Comparison of ENCODE assay signal across 1 cellular context in the genomic region with DNA sequence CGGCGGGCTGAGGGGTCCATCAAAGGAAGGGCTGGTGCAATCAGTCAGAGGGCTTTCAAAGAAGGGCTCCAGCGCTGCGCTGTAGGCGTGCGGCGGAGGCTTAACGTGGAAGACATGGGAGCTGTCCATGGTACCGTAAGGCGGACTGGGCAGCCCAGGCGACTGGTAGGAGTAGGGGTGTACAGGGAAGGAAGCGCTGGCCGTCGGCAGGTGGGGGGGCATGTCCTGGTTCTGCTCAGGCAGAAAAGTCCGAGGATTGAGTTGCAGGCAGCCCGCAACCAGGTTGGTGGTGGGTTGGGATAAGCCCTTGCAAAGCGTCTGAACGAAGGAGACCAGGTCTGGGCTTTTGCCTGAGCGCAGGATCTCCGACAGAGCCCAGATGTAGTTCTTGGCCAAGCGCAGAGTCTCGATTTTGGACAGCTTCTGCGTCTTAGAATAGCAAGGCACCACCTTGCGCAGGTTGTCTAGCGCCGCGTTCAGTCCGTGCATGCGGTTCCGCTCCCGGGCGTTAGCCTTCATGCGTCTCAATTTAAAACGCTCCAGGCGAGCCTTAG.
TF ChIP-seq lines count a peak whose summit lies in the region.

No MANE protein-coding gene starts in this region.

TF ChIP-seq in HepG2, 621 proteins besides CTCF, POLR2A, EP300 and RAD21 (continued from another document and continues in another):
- TF ChIP-seq ZBTB1 (CRISPR knock-in tag; IDR thresholded peaks at IDR 0.05; ENCODE audit: borderline replicate concordance) (no peak; the same call in 1 of the 2 replicates), CREM (IDR thresholded peaks at IDR 0.05) (no peak), CREM (CRISPR knock-in tag; IDR thresholded peaks at IDR 0.05) (no peak), PAF1 (CRISPR knock-in tag; IDR thresholded peaks at IDR 0.05) (no peak), BORCS8-MEF2B (CRISPR knock-in tag; IDR thresholded peaks at IDR 0.05) (peak; percentile 99), ZNF225 (CRISPR knock-in tag; IDR thresholded peaks at IDR 0.05) (peak; percentile 95; the same call in 1 of the 2 replicates), ZNF17 (CRISPR knock-in tag; IDR thresholded peaks at IDR 0.05) (no peak), ZNF282 (IDR thresholded peaks at IDR 0.05; ENCODE audit: partially characterized antibody) (no peak), POLR2AphosphoS2 (IDR thresholded peaks at IDR 0.05; ENCODE audit: low read depth, low read length) (no peak), REL (CRISPR knock-in tag; conservative IDR thresholded peaks at IDR 0.05) (0 out of 2 replicates have a peak, but pooled peaks have one; percentile 47), EHMT2 (IDR thresholded peaks at IDR 0.05; ENCODE audit: borderline replicate concordance, low read depth, low read length) (peak; percentile 98; the same call in 1 of the 2 replicates), ATRX (CRISPR knock-in tag; IDR thresholded peaks at IDR 0.05; ENCODE audit: borderline replicate concordance) (no peak), CBX5 (CRISPR knock-in tag; IDR thresholded peaks at IDR 0.05; ENCODE audit: borderline replicate concordance) (no peak), ZNF567 (CRISPR knock-in tag; IDR thresholded peaks at IDR 0.05; ENCODE audit: borderline replicate concordance) (peak; percentile 70; the same call in 1 of the 2 replicates), ZNF792 (CRISPR knock-in tag; IDR thresholded peaks at IDR 0.05) (peak; percentile 89), SP140L (CRISPR knock-in tag; IDR thresholded peaks at IDR 0.05; ENCODE audit: borderline replicate concordance) (peak; percentile 84; the same call in 1 of the 2 replicates), ZNF746 (CRISPR knock-in tag; IDR thresholded peaks at IDR 0.05) (peak; percentile 26; the same call in 1 of the 2 replicates), JUND (CRISPR knock-in tag; IDR thresholded peaks at IDR 0.05) (no peak), AGO1 (IDR thresholded peaks at IDR 0.05; ENCODE audit: low read depth, low read length, poor library complexity, severe bottlenecking) (no peak)
- TF ChIP-seq, protein P1, sequence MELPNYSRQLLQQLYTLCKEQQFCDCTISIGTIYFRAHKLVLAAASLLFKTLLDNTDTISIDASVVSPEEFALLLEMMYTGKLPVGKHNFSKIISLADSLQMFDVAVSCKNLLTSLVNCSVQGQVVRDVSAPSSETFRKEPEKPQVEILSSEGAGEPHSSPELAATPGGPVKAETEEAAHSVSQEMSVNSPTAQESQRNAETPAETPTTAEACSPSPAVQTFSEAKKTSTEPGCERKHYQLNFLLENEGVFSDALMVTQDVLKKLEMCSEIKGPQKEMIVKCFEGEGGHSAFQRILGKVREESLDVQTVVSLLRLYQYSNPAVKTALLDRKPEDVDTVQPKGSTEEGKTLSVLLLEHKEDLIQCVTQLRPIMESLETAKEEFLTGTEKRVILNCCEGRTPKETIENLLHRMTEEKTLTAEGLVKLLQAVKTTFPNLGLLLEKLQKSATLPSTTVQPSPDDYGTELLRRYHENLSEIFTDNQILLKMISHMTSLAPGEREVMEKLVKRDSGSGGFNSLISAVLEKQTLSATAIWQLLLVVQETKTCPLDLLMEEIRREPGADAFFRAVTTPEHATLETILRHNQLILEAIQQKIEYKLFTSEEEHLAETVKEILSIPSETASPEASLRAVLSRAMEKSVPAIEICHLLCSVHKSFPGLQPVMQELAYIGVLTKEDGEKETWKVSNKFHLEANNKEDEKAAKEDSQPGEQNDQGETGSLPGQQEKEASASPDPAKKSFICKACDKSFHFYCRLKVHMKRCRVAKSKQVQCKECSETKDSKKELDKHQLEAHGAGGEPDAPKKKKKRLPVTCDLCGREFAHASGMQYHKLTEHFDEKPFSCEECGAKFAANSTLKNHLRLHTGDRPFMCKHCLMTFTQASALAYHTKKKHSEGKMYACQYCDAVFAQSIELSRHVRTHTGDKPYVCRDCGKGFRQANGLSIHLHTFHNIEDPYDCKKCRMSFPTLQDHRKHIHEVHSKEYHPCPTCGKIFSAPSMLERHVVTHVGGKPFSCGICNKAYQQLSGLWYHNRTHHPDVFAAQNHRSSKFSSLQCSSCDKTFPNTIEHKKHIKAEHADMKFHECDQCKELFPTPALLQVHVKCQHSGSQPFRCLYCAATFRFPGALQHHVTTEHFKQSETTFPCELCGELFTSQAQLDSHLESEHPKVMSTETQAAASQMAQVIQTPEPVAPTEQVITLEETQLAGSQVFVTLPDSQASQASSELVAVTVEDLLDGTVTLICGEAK (IDR thresholded peaks at IDR 0.05), result no peak
- TF ChIP-seq, protein P1 (CRISPR knock-in tag; IDR thresholded peaks at IDR 0.05), result peak; percentile 79
- TF ChIP-seq, protein P2, sequence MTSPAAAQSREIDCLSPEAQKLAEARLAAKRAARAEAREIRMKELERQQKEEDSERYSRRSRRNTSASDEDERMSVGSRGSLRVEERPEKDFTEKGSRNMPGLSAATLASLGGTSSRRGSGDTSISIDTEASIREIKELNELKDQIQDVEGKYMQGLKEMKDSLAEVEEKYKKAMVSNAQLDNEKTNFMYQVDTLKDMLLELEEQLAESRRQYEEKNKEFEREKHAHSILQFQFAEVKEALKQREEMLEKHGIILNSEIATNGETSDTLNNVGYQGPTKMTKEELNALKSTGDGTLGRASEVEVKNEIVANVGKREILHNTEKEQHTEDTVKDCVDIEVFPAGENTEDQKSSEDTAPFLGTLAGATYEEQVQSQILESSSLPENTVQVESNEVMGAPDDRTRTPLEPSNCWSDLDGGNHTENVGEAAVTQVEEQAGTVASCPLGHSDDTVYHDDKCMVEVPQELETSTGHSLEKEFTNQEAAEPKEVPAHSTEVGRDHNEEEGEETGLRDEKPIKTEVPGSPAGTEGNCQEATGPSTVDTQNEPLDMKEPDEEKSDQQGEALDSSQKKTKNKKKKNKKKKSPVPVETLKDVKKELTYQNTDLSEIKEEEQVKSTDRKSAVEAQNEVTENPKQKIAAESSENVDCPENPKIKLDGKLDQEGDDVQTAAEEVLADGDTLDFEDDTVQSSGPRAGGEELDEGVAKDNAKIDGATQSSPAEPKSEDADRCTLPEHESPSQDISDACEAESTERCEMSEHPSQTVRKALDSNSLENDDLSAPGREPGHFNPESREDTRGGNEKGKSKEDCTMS (CRISPR knock-in tag; conservative IDR thresholded peaks at IDR 0.05), result 0 out of 2 replicates have a peak, but pooled peaks have one; percentile 55
- TF ChIP-seq, protein P3, sequence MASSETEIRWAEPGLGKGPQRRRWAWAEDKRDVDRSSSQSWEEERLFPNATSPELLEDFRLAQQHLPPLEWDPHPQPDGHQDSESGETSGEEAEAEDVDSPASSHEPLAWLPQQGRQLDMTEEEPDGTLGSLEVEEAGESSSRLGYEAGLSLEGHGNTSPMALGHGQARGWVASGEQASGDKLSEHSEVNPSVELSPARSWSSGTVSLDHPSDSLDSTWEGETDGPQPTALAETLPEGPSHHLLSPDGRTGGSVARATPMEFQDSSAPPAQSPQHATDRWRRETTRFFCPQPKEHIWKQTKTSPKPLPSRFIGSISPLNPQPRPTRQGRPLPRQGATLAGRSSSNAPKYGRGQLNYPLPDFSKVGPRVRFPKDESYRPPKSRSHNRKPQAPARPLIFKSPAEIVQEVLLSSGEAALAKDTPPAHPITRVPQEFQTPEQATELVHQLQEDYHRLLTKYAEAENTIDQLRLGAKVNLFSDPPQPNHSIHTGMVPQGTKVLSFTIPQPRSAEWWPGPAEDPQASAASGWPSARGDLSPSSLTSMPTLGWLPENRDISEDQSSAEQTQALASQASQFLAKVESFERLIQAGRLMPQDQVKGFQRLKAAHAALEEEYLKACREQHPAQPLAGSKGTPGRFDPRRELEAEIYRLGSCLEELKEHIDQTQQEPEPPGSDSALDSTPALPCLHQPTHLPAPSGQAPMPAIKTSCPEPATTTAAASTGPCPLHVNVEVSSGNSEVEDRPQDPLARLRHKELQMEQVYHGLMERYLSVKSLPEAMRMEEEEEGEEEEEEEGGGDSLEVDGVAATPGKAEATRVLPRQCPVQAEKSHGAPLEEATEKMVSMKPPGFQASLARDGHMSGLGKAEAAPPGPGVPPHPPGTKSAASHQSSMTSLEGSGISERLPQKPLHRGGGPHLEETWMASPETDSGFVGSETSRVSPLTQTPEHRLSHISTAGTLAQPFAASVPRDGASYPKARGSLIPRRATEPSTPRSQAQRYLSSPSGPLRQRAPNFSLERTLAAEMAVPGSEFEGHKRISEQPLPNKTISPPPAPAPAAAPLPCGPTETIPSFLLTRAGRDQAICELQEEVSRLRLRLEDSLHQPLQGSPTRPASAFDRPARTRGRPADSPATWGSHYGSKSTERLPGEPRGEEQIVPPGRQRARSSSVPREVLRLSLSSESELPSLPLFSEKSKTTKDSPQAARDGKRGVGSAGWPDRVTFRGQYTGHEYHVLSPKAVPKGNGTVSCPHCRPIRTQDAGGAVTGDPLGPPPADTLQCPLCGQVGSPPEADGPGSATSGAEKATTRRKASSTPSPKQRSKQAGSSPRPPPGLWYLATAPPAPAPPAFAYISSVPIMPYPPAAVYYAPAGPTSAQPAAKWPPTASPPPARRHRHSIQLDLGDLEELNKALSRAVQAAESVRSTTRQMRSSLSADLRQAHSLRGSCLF (CRISPR knock-in tag; IDR thresholded peaks at IDR 0.05; ENCODE audit: borderline replicate concordance), result peak; percentile 92; the same call in 1 of the 2 replicates
- TF ChIP-seq, protein P4, sequence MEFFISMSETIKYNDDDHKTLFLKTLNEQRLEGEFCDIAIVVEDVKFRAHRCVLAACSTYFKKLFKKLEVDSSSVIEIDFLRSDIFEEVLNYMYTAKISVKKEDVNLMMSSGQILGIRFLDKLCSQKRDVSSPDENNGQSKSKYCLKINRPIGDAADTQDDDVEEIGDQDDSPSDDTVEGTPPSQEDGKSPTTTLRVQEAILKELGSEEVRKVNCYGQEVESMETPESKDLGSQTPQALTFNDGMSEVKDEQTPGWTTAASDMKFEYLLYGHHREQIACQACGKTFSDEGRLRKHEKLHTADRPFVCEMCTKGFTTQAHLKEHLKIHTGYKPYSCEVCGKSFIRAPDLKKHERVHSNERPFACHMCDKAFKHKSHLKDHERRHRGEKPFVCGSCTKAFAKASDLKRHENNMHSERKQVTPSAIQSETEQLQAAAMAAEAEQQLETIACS (CRISPR knock-in tag; IDR thresholded peaks at IDR 0.05), result no peak
- TF ChIP-seq, protein P5, sequence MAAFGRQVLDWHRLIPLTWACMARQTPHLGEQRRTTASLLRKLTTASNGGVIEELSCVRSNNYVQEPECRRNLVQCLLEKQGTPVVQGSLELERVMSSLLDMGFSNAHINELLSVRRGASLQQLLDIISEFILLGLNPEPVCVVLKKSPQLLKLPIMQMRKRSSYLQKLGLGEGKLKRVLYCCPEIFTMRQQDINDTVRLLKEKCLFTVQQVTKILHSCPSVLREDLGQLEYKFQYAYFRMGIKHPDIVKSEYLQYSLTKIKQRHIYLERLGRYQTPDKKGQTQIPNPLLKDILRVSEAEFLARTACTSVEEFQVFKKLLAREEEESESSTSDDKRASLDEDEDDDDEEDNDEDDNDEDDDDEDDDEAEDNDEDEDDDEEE (CRISPR knock-in tag; IDR thresholded peaks at IDR 0.05), result peak; percentile 99; the same call in 1 of the 2 replicates
- TF ChIP-seq, protein P6, sequence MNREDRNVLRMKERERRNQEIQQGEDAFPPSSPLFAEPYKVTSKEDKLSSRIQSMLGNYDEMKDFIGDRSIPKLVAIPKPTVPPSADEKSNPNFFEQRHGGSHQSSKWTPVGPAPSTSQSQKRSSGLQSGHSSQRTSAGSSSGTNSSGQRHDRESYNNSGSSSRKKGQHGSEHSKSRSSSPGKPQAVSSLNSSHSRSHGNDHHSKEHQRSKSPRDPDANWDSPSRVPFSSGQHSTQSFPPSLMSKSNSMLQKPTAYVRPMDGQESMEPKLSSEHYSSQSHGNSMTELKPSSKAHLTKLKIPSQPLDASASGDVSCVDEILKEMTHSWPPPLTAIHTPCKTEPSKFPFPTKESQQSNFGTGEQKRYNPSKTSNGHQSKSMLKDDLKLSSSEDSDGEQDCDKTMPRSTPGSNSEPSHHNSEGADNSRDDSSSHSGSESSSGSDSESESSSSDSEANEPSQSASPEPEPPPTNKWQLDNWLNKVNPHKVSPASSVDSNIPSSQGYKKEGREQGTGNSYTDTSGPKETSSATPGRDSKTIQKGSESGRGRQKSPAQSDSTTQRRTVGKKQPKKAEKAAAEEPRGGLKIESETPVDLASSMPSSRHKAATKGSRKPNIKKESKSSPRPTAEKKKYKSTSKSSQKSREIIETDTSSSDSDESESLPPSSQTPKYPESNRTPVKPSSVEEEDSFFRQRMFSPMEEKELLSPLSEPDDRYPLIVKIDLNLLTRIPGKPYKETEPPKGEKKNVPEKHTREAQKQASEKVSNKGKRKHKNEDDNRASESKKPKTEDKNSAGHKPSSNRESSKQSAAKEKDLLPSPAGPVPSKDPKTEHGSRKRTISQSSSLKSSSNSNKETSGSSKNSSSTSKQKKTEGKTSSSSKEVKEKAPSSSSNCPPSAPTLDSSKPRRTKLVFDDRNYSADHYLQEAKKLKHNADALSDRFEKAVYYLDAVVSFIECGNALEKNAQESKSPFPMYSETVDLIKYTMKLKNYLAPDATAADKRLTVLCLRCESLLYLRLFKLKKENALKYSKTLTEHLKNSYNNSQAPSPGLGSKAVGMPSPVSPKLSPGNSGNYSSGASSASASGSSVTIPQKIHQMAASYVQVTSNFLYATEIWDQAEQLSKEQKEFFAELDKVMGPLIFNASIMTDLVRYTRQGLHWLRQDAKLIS (CRISPR knock-in tag; IDR thresholded peaks at IDR 0.05), result no peak
- TF ChIP-seq, protein P7, sequence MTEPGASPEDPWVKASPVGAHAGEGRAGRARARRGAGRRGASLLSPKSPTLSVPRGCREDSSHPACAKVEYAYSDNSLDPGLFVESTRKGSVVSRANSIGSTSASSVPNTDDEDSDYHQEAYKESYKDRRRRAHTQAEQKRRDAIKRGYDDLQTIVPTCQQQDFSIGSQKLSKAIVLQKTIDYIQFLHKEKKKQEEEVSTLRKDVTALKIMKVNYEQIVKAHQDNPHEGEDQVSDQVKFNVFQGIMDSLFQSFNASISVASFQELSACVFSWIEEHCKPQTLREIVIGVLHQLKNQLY (CRISPR knock-in tag; IDR thresholded peaks at IDR 0.05), result peak; percentile 57; the same call in 1 of the 2 replicates
